27 cellular contexts compared by ENCODE assay signal in genomic region chr2:63226297-63226696, GRCh38.
DNase-seq lines count a peak whose midpoint lies in the region; FAIRE-seq and TF ChIP-seq lines count a peak whose summit lies in the region.
"Had no signal": no experiment of that assay in that cellular context is flagged by ENCODE, and none has a peak within 500 bp of the region (broad histone marks: within the 10 kb centered on the region; RNA-seq: fewer than 3 reads in every experiment).

No MANE protein-coding gene starts in this region.

- no peak overlapping the region for H3K14ac ChIP-seq in mesenchymal stem cell (ENCODE audit: low read length in 2 of 2)

- H4K91ac ChIP-seq in mesenchymal stem cell (ENCODE audit: low read length), result no peak overlapping the region

- TF ChIP-seq CTCF in bronchial epithelial cell (IDR thresholded peaks at IDR 0.05; ENCODE audit: insufficient read depth, low read length, severe bottlenecking) (no peak), retinal pigment epithelial cell (conservative IDR thresholded peaks at IDR 0.05; ENCODE audit: low read depth, low read length) (no peak)

- no peak overlapping the region for H3K9ac ChIP-seq in mesenchymal stem cell (ENCODE audit: low read length)

- no peak overlapping the region for H3K23ac ChIP-seq in mesenchymal stem cell (ENCODE audit: low read length in 2 of 2)

- no peaks in the 10 kb centered on the region for H3K4me1 ChIP-seq in mesenchymal stem cell (ENCODE audit: control insufficient read depth, insufficient read depth, low read depth, low read length)
- H3K4me1 ChIP-seq: SJCRH30 had no signal

- H3K18ac ChIP-seq in mesenchymal stem cell (ENCODE audit: low read depth in 1 of 2, low read length in 2 of 2), result no peak overlapping the region

- no peak overlapping the region for H2BK12ac ChIP-seq in mesenchymal stem cell (ENCODE audit: low read length in 2 of 2)

- no peak overlapping the region for H2BK120ac ChIP-seq in mesenchymal stem cell (ENCODE audit: low read depth, low read length)

- H3K4me3 ChIP-seq in bronchial epithelial cell (ENCODE audit: low read depth, low read length) (no peak overlapping the region), retinal pigment epithelial cell (ENCODE audit: low read length) (no peak overlapping the region), mesenchymal stem cell (ENCODE audit: insufficient read depth in 1 of 2, low read depth in 1 of 2, low read length in 2 of 2) (no peak overlapping the region)
- H3K4me3 ChIP-seq: A549, SJCRH30 had no signal

- no peak overlapping the region for H2BK15ac ChIP-seq in mesenchymal stem cell (ENCODE audit: low read depth, poor library complexity, severe bottlenecking)

- no peaks in the 10 kb centered on the region for H3K79me1 ChIP-seq in mesenchymal stem cell (replicated peaks; ENCODE audit: low read length, poor library complexity, severe bottlenecking)

- H3K27me3 ChIP-seq in bronchial epithelial cell (ENCODE audit: control insufficient read depth, insufficient read depth, low read length), result no peaks in the 10 kb centered on the region
- H3K27me3 ChIP-seq in mesenchymal stem cell (ENCODE audit: control insufficient read depth in 1 of 2, insufficient read depth in 1 of 2, low read length in 2 of 2), result no peaks in the 10 kb centered on the region
- H3K27me3 ChIP-seq: SJCRH30 had no signal

- H3K27ac ChIP-seq in mesenchymal stem cell (ENCODE audit: low read length, poor library complexity, severe bottlenecking), result no peak overlapping the region
- H3K27ac ChIP-seq: A549, SJCRH30 had no signal

- WGBS in mesenchymal stem cell, result 92% methylated on average over 1 of the region's 1 CpG

- no peak overlapping the region for H3K4me2 ChIP-seq in mesenchymal stem cell (ENCODE audit: low read length, poor library complexity, severe bottlenecking)
- H3K4me2 ChIP-seq: A549 had no signal

- no peak overlapping the region for H2BK5ac ChIP-seq in mesenchymal stem cell (ENCODE audit: low read depth, low read length, poor library complexity, severe bottlenecking)

- FAIRE-seq in bronchial epithelial cell (lab: Jason Lieb, UNC), result no peak
- FAIRE-seq in GM19239 (lab: Jason Lieb, UNC), result no peak
- FAIRE-seq: A549, GM12891 had no signal

- DNase-seq in ELR (ENCODE audit: low read depth) (peak; percentile 12), M059J (ENCODE audit: low read depth) (peak; percentile 27), bronchial epithelial cell (ENCODE audit: low read depth) (peak; percentile 33), retinal pigment epithelial cell (ENCODE audit: low read depth) (peak; percentile 20), mesenchymal stem cell (no peak), nucleus accumbens (lab: John Stamatoyannopoulos, UW) (no peak), GM19239 (ENCODE audit: insufficient read length, low spot score) (no peak)
- DNase-seq: C1 segment of cervical spinal cord; CD4-positive, alpha-beta memory T cell; COR-L47; DMS53; GDM1; GOT3; HCEC 1CT; IMR-90; KG1; NCI-H1092 treated with DMSO at 0.1 percent for 48 hours; NCI-H1436; NCI-H187; NCI-H2081 treated with DMSO at 0.1 percent for 48 hours; NCI-H2171; NCI-H226; NCI-H510A; NCI-H69; SJCRH30 had no signal

- H2AFZ ChIP-seq in mesenchymal stem cell (ENCODE audit: low read depth, low read length), result no peak overlapping the region

- H4K8ac ChIP-seq in mesenchymal stem cell (ENCODE audit: low read length), result no peak overlapping the region

- H3K4ac ChIP-seq in mesenchymal stem cell (ENCODE audit: low read depth in 1 of 2, low read length in 2 of 2), result no peak overlapping the region

- H3K9me3 ChIP-seq in mesenchymal stem cell (ENCODE audit: control insufficient read depth, low read length), result peaks cover 11% of the 10 kb centered on the region
- H3K9me3 ChIP-seq: A549 had no signal

- H3K36me3 ChIP-seq in bronchial epithelial cell (ENCODE audit: control insufficient read depth, insufficient read depth, low read length), result no peaks in the 10 kb centered on the region
- H3K36me3 ChIP-seq in mesenchymal stem cell (ENCODE audit: control insufficient read depth in 1 of 2, insufficient read depth in 2 of 2, low read depth in 1 of 2, low read length in 2 of 2), result no peaks in the 10 kb centered on the region
- H3K36me3 ChIP-seq: SJCRH30 had no signal

- H2AK5ac ChIP-seq in mesenchymal stem cell (ENCODE audit: low read length, severe bottlenecking), result no peak overlapping the region

Comparison
In these comparisons a context has a peak if more than half of its experiments do, and no peak if none do; other contexts are left out.
1. DNase-seq: peak in ELR (single experiment), M059J (single experiment), bronchial epithelial cell (single experiment) and retinal pigment epithelial cell (single experiment); none in mesenchymal stem cell (single experiment), nucleus accumbens (0 of 56) and GM19239 (single experiment).